In genomic region chr3:33889394-33890039, GRCh38 we compare ENCODE assay signal across 22 cellular contexts.
"Had no signal": no experiment of that assay in that cellular context is flagged by ENCODE, and none has a peak within 500 bp of the region (broad histone marks: within the 10 kb centered on the region; RNA-seq: fewer than 3 reads in every experiment).

No MANE protein-coding gene starts in this region.

- H3K36me3 Mint-ChIP-seq: activated CD4-positive, alpha-beta memory T cell treated with anti-CD3 and anti-CD28 coated beads for 36 hours; activated naive CD8-positive, alpha-beta T cell treated with anti-CD3 and anti-CD28 coated beads for 36 hours; immature natural killer cell; naive B cell had no signal

- H3K27me3 Mint-ChIP-seq: activated B cell treated with CpG ODN at 0.5 μM for 24 hours; activated CD4-positive, alpha-beta memory T cell treated with anti-CD3 and anti-CD28 coated beads for 36 hours; activated naive CD8-positive, alpha-beta T cell treated with anti-CD3 and anti-CD28 coated beads for 36 hours had no signal

- H3K36me3 ChIP-seq: gastroesophageal sphincter, heart right ventricle, prostate gland, right atrium auricular region, vagina had no signal

- H3K27me3 ChIP-seq: body of pancreas, gastroesophageal sphincter, heart right ventricle, right atrium auricular region, vagina had no signal

- H3K27ac ChIP-seq: body of pancreas, coronary artery, gastroesophageal sphincter, heart right ventricle, prostate gland, right atrium auricular region, vagina had no signal

- H3K4me1 Mint-ChIP-seq: activated B cell treated with CpG ODN at 0.5 μM for 24 hours; activated naive CD8-positive, alpha-beta T cell treated with anti-CD3 and anti-CD28 coated beads for 36 hours; activated T-helper 17 cell treated with anti-CD3 and anti-CD28 coated beads, Interleukin-2, amount 50 U/mL, for 72 hours; immature natural killer cell; naive B cell; neural crest cell had no signal

- H3K4me3 ChIP-seq: body of pancreas, coronary artery, gastroesophageal sphincter, heart right ventricle, mucosa of descending colon, prostate gland, right atrium auricular region, vagina had no signal

- H3K4me3 Mint-ChIP-seq: activated B cell treated with CpG ODN at 0.5 μM for 24 hours; activated CD4-positive, alpha-beta memory T cell treated with anti-CD3 and anti-CD28 coated beads for 36 hours; activated naive CD8-positive, alpha-beta T cell treated with anti-CD3 and anti-CD28 coated beads for 36 hours; activated T-helper 17 cell treated with anti-CD3 and anti-CD28 coated beads, Interleukin-2, amount 50 U/mL, for 72 hours; immature natural killer cell; naive B cell; neural crest cell had no signal

- H3K9me3 Mint-ChIP-seq: activated B cell treated with CpG ODN at 0.5 μM for 24 hours; activated CD4-positive, alpha-beta memory T cell treated with anti-CD3 and anti-CD28 coated beads for 36 hours; activated naive CD8-positive, alpha-beta T cell treated with anti-CD3 and anti-CD28 coated beads for 36 hours; activated T-helper 17 cell treated with anti-CD3 and anti-CD28 coated beads, Interleukin-2, amount 50 U/mL, for 72 hours; immature natural killer cell had no signal

- H3K27ac Mint-ChIP-seq: activated B cell treated with CpG ODN at 0.5 μM for 24 hours; activated CD4-positive, alpha-beta memory T cell treated with anti-CD3 and anti-CD28 coated beads for 36 hours; activated naive CD8-positive, alpha-beta T cell treated with anti-CD3 and anti-CD28 coated beads for 36 hours; activated T-helper 17 cell treated with anti-CD3 and anti-CD28 coated beads, Interleukin-2, amount 50 U/mL, for 72 hours; immature natural killer cell; naive B cell had no signal

- DNase-seq: activated B cell treated with CpG ODN at 0.5 μM for 24 hours; activated CD4-positive, alpha-beta memory T cell treated with anti-CD3 and anti-CD28 coated beads for 36 hours; activated CD4-positive, alpha-beta T cell treated with anti-CD3 and anti-CD28 coated beads for 4 hours; activated naive CD4-positive, alpha-beta T cell; activated naive CD8-positive, alpha-beta T cell treated with anti-CD3 and anti-CD28 coated beads for 36 hours; activated T-cell treated with anti-CD3 and anti-CD28 coated beads, Interleukin-2, amount 50 U/mL, for 1 hour; body of pancreas; central memory CD4-positive, alpha-beta T cell; heart right ventricle; immature natural killer cell; left ventricle myocardium superior; mucosa of descending colon; naive B cell; stimulated activated naive CD8-positive, alpha-beta T cell treated with anti-CD3 and anti-CD28 coated beads, Interleukin-15, Interleukin-2, amounts not matched to agents 100 U/mL and 50 U/mL, for 24 hours; substantia nigra had no signal

- H3K9me3 ChIP-seq: body of pancreas, gastroesophageal sphincter, heart right ventricle, mucosa of descending colon, prostate gland, right atrium auricular region, vagina had no signal

- H3K4me1 ChIP-seq: body of pancreas, gastroesophageal sphincter, prostate gland, right atrium auricular region, vagina had no signal
